24 cellular contexts compared by ENCODE assay signal in the genomic region with DNA sequence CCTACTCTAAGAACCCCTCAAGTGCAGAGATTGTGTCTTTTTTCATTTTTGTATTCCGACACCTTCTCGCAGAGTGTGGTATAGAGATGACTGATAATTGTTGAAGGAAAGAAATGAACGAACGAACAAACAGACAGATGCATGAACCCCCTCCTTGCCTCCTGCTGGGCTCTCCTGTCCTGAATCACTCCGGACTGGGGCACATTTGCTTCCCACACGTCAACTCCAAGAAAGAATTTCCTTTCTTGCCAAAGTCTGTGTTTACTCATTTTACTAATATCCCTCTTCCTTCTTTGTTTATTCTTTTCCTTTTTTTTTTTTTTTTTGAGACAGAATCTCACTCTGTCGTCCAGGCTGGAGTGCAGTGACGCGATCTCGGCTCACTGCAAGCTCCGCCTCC. TPM values are rescaled to one million over a fixed set of nuclear protein-coding genes. Genes with fewer than 3 reads are reported as not detected.
DNase-seq lines count a peak whose midpoint lies in the region; ATAC-seq and TF ChIP-seq lines count a peak whose summit lies in the region.
"Had no signal": no experiment of that assay in that cellular context is flagged by ENCODE, and none has a peak within 500 bp of the region (broad histone marks: within the 10 kb centered on the region; RNA-seq: fewer than 3 reads in every experiment).

No MANE protein-coding gene starts in this region.

- intact Hi-C loops in Right ventricle myocardium superior (cut with DNase I): no loop called here

- WGBS in GM23248 (ENCODE audit: low coverage in 1 of 2, low lambda C conversion rate in 2 of 2, missing lambda C conversion rate in 2 of 2), 2 experiments: 24 to 33% methylated on average over 6 to 11 of the region's 11 CpGs

- H3K9me2 ChIP-seq in GM23248 (ENCODE audit: insufficient read depth): no peaks in the 10 kb centered on the region

- H3K36me3 ChIP-seq in GM23248 (ENCODE audit: low read depth): no peaks in the 10 kb centered on the region
- H3K36me3 ChIP-seq: BLaER1, pancreas, sigmoid colon had no signal

- no peak overlapping the region for H2AFZ ChIP-seq in GM23248

- ATAC-seq in Right ventricle myocardium superior (ENCODE audit: poor library complexity): no peak
- ATAC-seq: HepG2, pancreas had no signal

- in situ Hi-C loops in GM23248 (cut with MboI) (no loop called here), astrocyte of the spinal cord (cut with HindIII; ENCODE audit: low sequenced_read_pairs) (no loop called here)

- DNase-seq in AG10803 (ENCODE audit: low read depth) (peak; percentile 73), GM23248 (peak; percentile 88), astrocyte of the spinal cord (ENCODE audit: low read depth, low spot score) (peak; percentile 39), hepatic stellate cell (ENCODE audit: low spot score) (peak; percentile 36), GM10266 (ENCODE audit: extremely low spot score) (no peak), NCI-H526 treated with DMSO at 0.1 percent for 48 hours (lab: John Stamatoyannopoulos, UW) (no peak), NCI-H2029 (lab: John Stamatoyannopoulos, UW) (no peak), Right ventricle myocardium superior (no peak)
- DNase-seq: activated CD4-positive, alpha-beta T cell treated with anti-CD3 and anti-CD28 coated beads for 48 hours; activated CD8-positive, alpha-beta memory T cell treated with anti-CD3 and anti-CD28 coated beads, Interleukin-2, amount 50 U/mL, for 48 hours; activated gamma-delta T cell treated with Interleukin-2 at 50 U/mL for 16 hours; amygdala; DMS 273 treated with DMSO at 0.1 percent for 48 hours; immature natural killer cell; NCI-H1930; pancreas; sigmoid colon; SW 1271 had no signal

- peaks cover 5% of the 10 kb centered on the region; the same call in 1 of the 2 replicates for H3K27me3 ChIP-seq in GM23248 (replicated peaks; ENCODE audit: insufficient read depth)

- peak overlapping the region; percentile 37; the same call in 1 of the 2 replicates for H3K9ac ChIP-seq in GM23248
- H3K9ac ChIP-seq: BLaER1 had no signal

- peaks cover 20% of the 10 kb centered on the region for H3K4me1 ChIP-seq in GM23248 (ENCODE audit: insufficient read depth)

- H3K4me2 ChIP-seq in GM23248 (ENCODE audit: unreplicated experiment): peak overlapping the region; percentile 38
- H3K4me2 ChIP-seq: BLaER1 had no signal

- H3K79me2 ChIP-seq in GM23248 (ENCODE audit: insufficient read depth): no peaks in the 10 kb centered on the region

- no peak overlapping the region for H3K4me3 ChIP-seq in AG10803 (ENCODE audit: low read length)
- 0 out of 2 replicates have a peak overlapping the region, but pooled peaks have one; percentile 12 for H3K4me3 ChIP-seq in GM23248
- H3K4me3 ChIP-seq in astrocyte of the spinal cord (ENCODE audit: low read depth, low read length): no peak overlapping the region
- H3K4me3 ChIP-seq: BLaER1, lung, pancreas, sigmoid colon had no signal

- peak overlapping the region; percentile 67 for H3K27ac ChIP-seq in GM23248
- H3K27ac ChIP-seq: BLaER1, pancreas, sigmoid colon had no signal

- peaks cover 11% of the 10 kb centered on the region for H3F3A ChIP-seq in GM23248 (ENCODE audit: insufficient read depth)

- no peaks in the 10 kb centered on the region for H3K9me3 ChIP-seq in GM23248 (ENCODE audit: low read depth)
- H3K9me3 ChIP-seq: BLaER1, pancreas, sigmoid colon had no signal

- no peak for TF ChIP-seq CTCF in AG10803 (conservative IDR thresholded peaks at IDR 0.05; ENCODE audit: low read length)
- no peak for TF ChIP-seq CTCF in astrocyte of the spinal cord (IDR thresholded peaks at IDR 0.05; ENCODE audit: low read depth, low read length)
- no peak for TF ChIP-seq CTCF in GM10266 (IDR thresholded peaks at IDR 0.05; ENCODE audit: control insufficient read depth, insufficient read depth, low read depth, missing control alignments)

- H4K20me1 ChIP-seq in GM23248 (ENCODE audit: insufficient read depth): no peaks in the 10 kb centered on the region

RNA-seq across cellular contexts. Expression of a gene that starts 37.5 kb away (rescaled TPM):
- not detected in 2 replicates for total RNA-seq in GM23248 (2014; rRNA removed; shearing (Covaris generic))
- not detected in 2 replicates for polyA plus RNA-seq in GM23248 (2016; fragmentation: Nextera tagmentation; extraction: Ambion mirVana)
- not detected for total RNA-seq in Right ventricle myocardium superior
- total RNA-seq: HepG2, lung, myocyte, NCI-H460, pancreas, sigmoid colon, urinary bladder had no signal
- polyA plus RNA-seq: HepG2, immature natural killer cell, lung, pancreas, sigmoid colon, urinary bladder had no signal

RNA-seq across cellular contexts. Expression of a gene that starts 46.7 kb away (rescaled TPM):
- not detected in 2 replicates for total RNA-seq in GM23248 (2014; rRNA removed; shearing (Covaris generic))
- not detected in 2 replicates for polyA plus RNA-seq in GM23248 (2016; fragmentation: Nextera tagmentation; extraction: Ambion mirVana)
- total RNA-seq in Right ventricle myocardium superior: 0.97 TPM
- total RNA-seq: HepG2, lung, myocyte, NCI-H460, urinary bladder had no signal
- polyA plus RNA-seq: HepG2 had no signal

RNA-seq across cellular contexts. Expression of a gene that starts 53.0 kb away (rescaled TPM):
- 31.0 and 38.2 TPM in 2 replicates for total RNA-seq in GM23248 (2014; rRNA removed; shearing (Covaris generic))
- polyA plus RNA-seq in GM23248 (2016; fragmentation: Nextera tagmentation; extraction: Ambion mirVana): 24.4 and 26.7 TPM in 2 replicates
- 128 TPM for total RNA-seq in Right ventricle myocardium superior

Comparison
In these comparisons a context has a peak if more than half of its experiments do, and no peak if none do; other contexts are left out.
1. DNase-seq: peak in AG10803 (single experiment), GM23248 (single experiment), astrocyte of the spinal cord (single experiment) and hepatic stellate cell (single experiment); none in GM10266 (single experiment), NCI-H526 treated with DMSO at 0.1 percent for 48 hours (single experiment), NCI-H2029 (single experiment) and Right ventricle myocardium superior (single experiment).